Comparison of ENCODE assay signal across 10 cellular contexts in genomic region chr15:85620321-85621044, GRCh38.
DNase-seq lines count a peak whose midpoint lies in the region; ATAC-seq, FAIRE-seq and TF ChIP-seq lines count a peak whose summit lies in the region.
"Had no signal": no experiment of that assay in that cellular context is flagged by ENCODE, and none has a peak within 500 bp of the region (broad histone marks: within the 10 kb centered on the region; RNA-seq: fewer than 3 reads in every experiment).

No MANE protein-coding gene starts in this region.

- H3K27ac ChIP-seq in liver (ENCODE audit: low read depth in 1 of 2, low read length in 2 of 2) (peak overlapping the region; percentile 47 to 56), HepG2 (ENCODE audit: extremely low read length, insufficient read depth, low read length) (no peak overlapping the region), lung (ENCODE audit: low read depth in 1 of 2, low read length in 1 of 2) (peak overlapping the region; percentile 65 to 95), upper lobe of left lung (peak overlapping the region; percentile 82 to 90 (median 82))

- TF ChIP-seq CTCF in liver (IDR thresholded peaks at IDR 0.05; ENCODE audit: low read depth, low read length, missing input control) (no peak), HepG2 (CRISPR knock-in tag; IDR thresholded peaks at IDR 0.05) (no peak), lung (IDR thresholded peaks at IDR 0.05; ENCODE audit: control extremely low read depth, extremely low read depth) (no peak), upper lobe of left lung (IDR thresholded peaks at IDR 0.05) (no peak)

- H3K27me3 ChIP-seq in liver (ENCODE audit: control insufficient read depth in 4 of 4, insufficient read depth in 4 of 4, low read length in 3 of 4): no peaks in the 10 kb centered on the region
- H3K27me3 ChIP-seq in HepG2 (ENCODE audit: control insufficient read depth in 1 of 2, insufficient read depth in 2 of 2, low read length in 2 of 2): no peaks in the 10 kb centered on the region
- no peaks in the 10 kb centered on the region for H3K27me3 ChIP-seq in lung (ENCODE audit: control insufficient read depth, insufficient read depth)
- no peaks in the 10 kb centered on the region for H3K27me3 ChIP-seq in upper lobe of left lung

- intact Hi-C loops in HepG2 (cut with micrococcal nuclease; ENCODE audit: unreplicated experiment): no loop called here

- TF ChIP-seq RAD21 in liver (IDR thresholded peaks at IDR 0.05) (no peak), HepG2 (CRISPR knock-in tag; IDR thresholded peaks at IDR 0.05) (no peak)

- in situ Hi-C loops in HepG2 (cut with HindIII; ENCODE audit: extremely low pct_ligation_motif_present, low pct_unique_long_range_greater_than_20kb): loop anchor here (25.0 kb wide), 1 partner anchor 217 kb away; no protein-coding TSS in a partner anchor

- H3K4me1 ChIP-seq in liver (ENCODE audit: control insufficient read depth in 4 of 4, insufficient read depth in 4 of 4, low read length in 3 of 4): peaks cover 2 to 18% (median 7%) of the 10 kb centered on the region in 4 donors
- H3K4me1 ChIP-seq in HepG2 (ENCODE audit: insufficient read depth, low read length): peaks cover 22% of the 10 kb centered on the region
- H3K4me1 ChIP-seq in lung (ENCODE audit: control insufficient read depth in 2 of 2, insufficient read depth in 2 of 2, low read length in 2 of 2): peaks cover 13 to 75% of the 10 kb centered on the region in 2 donors
- peaks cover 78 to 98% (median 90%) of the 10 kb centered on the region in 4 donors for H3K4me1 ChIP-seq in upper lobe of left lung

- ATAC-seq in HepG2 (no peak), lung (ENCODE audit: insufficient read depth, low FRiP score) (peak; percentile 30), upper lobe of left lung (ENCODE audit: low FRiP score in 2 of 2) (peak in 1 of 2 donors; percentile 48)
- ATAC-seq: K562 had no signal

- BruUV-seq in HepG2 (replicated peaks; lab: Mats Ljungman, UMichigan): no TSS peak

- no peak for FAIRE-seq in HepG2 (lab: Jason Lieb, UNC)
- FAIRE-seq: K562 had no signal

- CTCF ChIA-PET in HepG2 (lab: Yijun Ruan, JAX; ENCODE audit: low intra/inter-chr PET ratio, low total read pairs): no interaction called here

- no peaks in the 10 kb centered on the region for H3K79me2 ChIP-seq in HepG2 (ENCODE audit: insufficient read depth, low read length)

- H3K9ac ChIP-seq in liver (ENCODE audit: low read depth in 1 of 2, low read length in 2 of 2) (peak overlapping the region in 1 of 2 donors; percentile 73), HepG2 (ENCODE audit: insufficient read depth, low read depth, low read length) (no peak overlapping the region)

- H3K36me3 ChIP-seq in liver (ENCODE audit: control insufficient read depth in 4 of 4, insufficient read depth in 3 of 4, low read depth in 1 of 4, low read length in 3 of 4) (no peaks in the 10 kb centered on the region), HepG2 (replicated peaks in 1 of 2; ENCODE audit: control insufficient read depth in 1 of 2, insufficient read depth in 2 of 2, low read length in 2 of 2) (peaks cover 0 to under 1% of the 10 kb centered on the region in 2 experiments; a peak in 2 of 5 replicates), lung (ENCODE audit: control insufficient read depth in 2 of 2, insufficient read depth in 2 of 2, low read length in 2 of 2) (peaks cover 0 to 3% of the 10 kb centered on the region in 2 donors), upper lobe of left lung (peaks cover 0 to 1% (median 0%) of the 10 kb centered on the region in 4 donors)

- TF ChIP-seq POLR2A in HepG2 (IDR thresholded peaks at IDR 0.05; ENCODE audit: insufficient read depth in 1 of 2, low read depth in 2 of 2, low read length in 2 of 2) (no peak), upper lobe of left lung (IDR thresholded peaks at IDR 0.05) (peak in 1 of 4 donors; percentile 49)

- no peak for TF ChIP-seq EP300 in HepG2 (IDR thresholded peaks at IDR 0.05; ENCODE audit: low read depth in 2 of 2, low read length in 2 of 2)
- TF ChIP-seq EP300 in HepG2 (CRISPR knock-in tag; IDR thresholded peaks at IDR 0.05; ENCODE audit: borderline replicate concordance): no peak
- TF ChIP-seq EP300 in upper lobe of left lung (IDR thresholded peaks at IDR 0.05): peak in 1 of 4 donors; percentile 38

- DNase-seq in HepG2 (ENCODE audit: low spot score): no peak
- DNase-seq in dedifferentiated amniotic fluid mesenchymal stem cell (ENCODE audit: extremely low spot score): peak; percentile 69
- DNase-seq in lung (ENCODE audit: low spot score): no peak
- no peak for DNase-seq in upper lobe of left lung
- DNase-seq in HPDE6-E6E7 (ENCODE audit: extremely low spot score): no peak
- no peak for DNase-seq in NOMO-1 treated with dmso at 0.1 percent for 144 hours (lab: John Stamatoyannopoulos, UW; ENCODE audit: unreplicated experiment)
- no peak for DNase-seq in NCI-H524 treated with DMSO at 0.1 percent for 48 hours (lab: John Stamatoyannopoulos, UW)
- DNase-seq: DMS79 had no signal

- POLR2A ChIA-PET in HepG2 (lab: Yijun Ruan, JAX): no interaction called here

- H2AFZ ChIP-seq in HepG2 (ENCODE audit: low read length): no peak overlapping the region

- H3K4me3 ChIP-seq in liver (ENCODE audit: low read depth in 1 of 3, low read length in 3 of 3) (no peak overlapping the region), HepG2 (replicated peaks in 1 of 3; ENCODE audit: insufficient read depth in 1 of 3, low read depth in 2 of 3, low read length in 3 of 3) (no peak overlapping the region), lung (peak overlapping the region; percentile 61), upper lobe of left lung (peak overlapping the region; percentile 36 to 50 (median 38))
- H3K4me3 ChIP-seq: K562 had no signal

- no peaks in the 10 kb centered on the region for H3K9me3 ChIP-seq in liver (ENCODE audit: control insufficient read depth in 4 of 4, low read length in 3 of 4)
- H3K9me3 ChIP-seq in HepG2 (ENCODE audit: low read length): no peaks in the 10 kb centered on the region
- no peaks in the 10 kb centered on the region for H3K9me3 ChIP-seq in lung (ENCODE audit: control insufficient read depth in 2 of 2, insufficient read depth in 1 of 2, low read length in 1 of 2)
- H3K9me3 ChIP-seq in upper lobe of left lung: no peaks in the 10 kb centered on the region

- H4K20me1 ChIP-seq in HepG2 (ENCODE audit: insufficient read depth, low read length): no peaks in the 10 kb centered on the region

- no peak overlapping the region for H3K4me2 ChIP-seq in HepG2 (ENCODE audit: low read depth, low read length)

- WGBS in liver: 62% methylated on average over 5 of the region's 5 CpGs
- 90% methylated on average over 5 of the region's 5 CpGs for WGBS in HepG2 (ENCODE audit: low lambda C conversion rate)
- WGBS in lung, 2 donors: 37 to 62% methylated on average over 5 of the region's 5 CpGs
- 31 to 44% methylated on average over 5 of the region's 5 CpGs for WGBS in upper lobe of left lung, 2 donors

TF ChIP-seq in liver, 16 proteins besides CTCF, POLR2A, EP300 and RAD21 (continues in another document):
- TF ChIP-seq SP1 (IDR thresholded peaks at IDR 0.05) (peak; percentile 13), JUND (IDR thresholded peaks at IDR 0.05) (no peak), TAF1 (conservative IDR thresholded peaks at IDR 0.05) (no peak)

TF ChIP-seq in HepG2, 621 proteins besides CTCF, POLR2A, EP300 and RAD21 (continues in another document):
- TF ChIP-seq BHLHE40 (IDR thresholded peaks at IDR 0.05; ENCODE audit: low read length) (no peak), ZNF3 (CRISPR knock-in tag; IDR thresholded peaks at IDR 0.05) (no peak), SAFB2 (CRISPR knock-in tag; IDR thresholded peaks at IDR 0.05; ENCODE audit: borderline replicate concordance, low read depth) (no peak), ZSCAN20 (CRISPR knock-in tag; IDR thresholded peaks at IDR 0.05; ENCODE audit: borderline replicate concordance) (no peak), IKZF1 (IDR thresholded peaks at IDR 0.05) (no peak), ZNF777 (CRISPR knock-in tag; IDR thresholded peaks at IDR 0.05) (no peak), KMT2B (CRISPR knock-in tag; IDR thresholded peaks at IDR 0.05) (no peak), ZNF20 (CRISPR knock-in tag; IDR thresholded peaks at IDR 0.05) (no peak), U2AF2 (IDR thresholded peaks at IDR 0.05; ENCODE audit: low read depth, low read length) (no peak), TFDP1 (CRISPR knock-in tag; IDR thresholded peaks at IDR 0.05; ENCODE audit: borderline replicate concordance) (no peak), ZNF333 (CRISPR knock-in tag; IDR thresholded peaks at IDR 0.05; ENCODE audit: borderline replicate concordance) (no peak), MIER2 (CRISPR knock-in tag; IDR thresholded peaks at IDR 0.05) (no peak), ONECUT2 (CRISPR knock-in tag; IDR thresholded peaks at IDR 0.05) (no peak), ZNF12 (CRISPR knock-in tag; IDR thresholded peaks at IDR 0.05) (no peak)
- TF ChIP-seq, protein P1, sequence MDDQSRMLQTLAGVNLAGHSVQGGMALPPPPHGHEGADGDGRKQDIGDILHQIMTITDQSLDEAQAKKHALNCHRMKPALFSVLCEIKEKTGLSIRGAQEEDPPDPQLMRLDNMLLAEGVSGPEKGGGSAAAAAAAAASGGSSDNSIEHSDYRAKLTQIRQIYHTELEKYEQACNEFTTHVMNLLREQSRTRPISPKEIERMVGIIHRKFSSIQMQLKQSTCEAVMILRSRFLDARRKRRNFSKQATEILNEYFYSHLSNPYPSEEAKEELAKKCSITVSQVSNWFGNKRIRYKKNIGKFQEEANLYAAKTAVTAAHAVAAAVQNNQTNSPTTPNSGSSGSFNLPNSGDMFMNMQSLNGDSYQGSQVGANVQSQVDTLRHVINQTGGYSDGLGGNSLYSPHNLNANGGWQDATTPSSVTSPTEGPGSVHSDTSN (CRISPR knock-in tag; IDR thresholded peaks at IDR 0.05; ENCODE audit: borderline replicate concordance): no peak

Comparison
In these comparisons a context has a peak if more than half of its experiments do, and no peak if none do; other contexts are left out.
1. H3K4me3 ChIP-seq: peak in lung (single experiment) and upper lobe of left lung (4 of 4); none in liver (0 of 3) and HepG2 (0 of 3).